ENCODE assay signal across 8 cellular contexts in genomic region chr11:65479184-65480145, GRCh38. TPM values are rescaled to one million over a fixed set of nuclear protein-coding genes. Genes with fewer than 3 reads are reported as not detected.
DNase-seq lines count a peak whose midpoint lies in the region; ATAC-seq and TF ChIP-seq lines count a peak whose summit lies in the region.

No MANE protein-coding gene starts in this region.

- H3K27ac Mint-ChIP-seq in effector memory CD8-positive, alpha-beta T cell = peak overlapping the region; percentile 15 to 98

- H3K4me3 ChIP-seq in OCI-LY1 (ENCODE audit: low read depth, low read length, poor library complexity, severe bottlenecking) (no peak overlapping the region), mucosa of rectum (ENCODE audit: low read length in 2 of 2) (peak overlapping the region; percentile 39 to 57), aorta (ENCODE audit: low read length in 2 of 2) (no peak overlapping the region)

- intact Hi-C loops in aorta (cut with DNase I) = no loop called here

- H3K4me2 ChIP-seq in OCI-LY1 (ENCODE audit: low read length) = no peak overlapping the region

- no peaks in the 10 kb centered on the region for H4K20me1 ChIP-seq in OCI-LY1 (ENCODE audit: insufficient read depth, low read length)

- H3K4me1 ChIP-seq in OCI-LY1 (ENCODE audit: insufficient read depth, low read length, severe bottlenecking) (peaks cover 49% of the 10 kb centered on the region), mucosa of rectum (ENCODE audit: control insufficient read depth in 2 of 2, insufficient read depth in 2 of 2, low read length in 2 of 2) (peaks cover 33 to 40% of the 10 kb centered on the region in 2 donors), aorta (ENCODE audit: control insufficient read depth in 1 of 2, insufficient read depth in 2 of 2, low read length in 2 of 2) (no peaks in the 10 kb centered on the region)

- no peak overlapping the region for H3K4me3 Mint-ChIP-seq in effector memory CD8-positive, alpha-beta T cell

- H3K9me3 Mint-ChIP-seq in effector memory CD8-positive, alpha-beta T cell = no peaks in the 10 kb centered on the region

- peak overlapping the region; percentile 19 for H3K27ac ChIP-seq in OCI-LY1 (ENCODE audit: low read depth, low read length, poor library complexity, severe bottlenecking)
- peak overlapping the region; percentile 100 for H3K27ac ChIP-seq in mucosa of rectum (ENCODE audit: low read depth in 2 of 2, low read length in 2 of 2)
- H3K27ac ChIP-seq in aorta (ENCODE audit: low read depth in 1 of 2, low read length in 2 of 2) = peak overlapping the region; percentile 98 to 99

- H3K36me3 ChIP-seq in OCI-LY1 (ENCODE audit: insufficient read depth, low read length) (no peaks in the 10 kb centered on the region), mucosa of rectum (ENCODE audit: control insufficient read depth in 2 of 2, insufficient read depth in 2 of 2, low read length in 2 of 2) (no peaks in the 10 kb centered on the region), aorta (ENCODE audit: control insufficient read depth in 1 of 2, insufficient read depth in 2 of 2, low read length in 1 of 2) (no peaks in the 10 kb centered on the region)

- peaks cover 5% of the 10 kb centered on the region for H3K36me3 Mint-ChIP-seq in effector memory CD8-positive, alpha-beta T cell (ENCODE audit: insufficient read depth)

- no peaks in the 10 kb centered on the region for H3K9me3 ChIP-seq in OCI-LY1 (ENCODE audit: low read length)
- no peaks in the 10 kb centered on the region for H3K9me3 ChIP-seq in mucosa of rectum (ENCODE audit: control insufficient read depth in 2 of 2, low read length in 2 of 2)
- H3K9me3 ChIP-seq in aorta (ENCODE audit: control insufficient read depth, low read length) = no peaks in the 10 kb centered on the region

- whole genome bisulfite sequencing in aorta, 2 donors = 17 to 20% methylated on average over 11 of the region's 11 CpGs

- H3F3A ChIP-seq in OCI-LY1 (ENCODE audit: insufficient read depth, low read length) = peaks cover 11% of the 10 kb centered on the region

- TF ChIP-seq CTCF in OCI-LY1 (IDR thresholded peaks at IDR 0.05; ENCODE audit: low read length) = 0 out of 2 replicates have a peak, but pooled peaks have one; percentile 11

- H3K27me3 ChIP-seq in OCI-LY1 (ENCODE audit: insufficient read depth, low read length) (no peaks in the 10 kb centered on the region), mucosa of rectum (ENCODE audit: control insufficient read depth in 2 of 2, insufficient read depth in 2 of 2, low read length in 2 of 2) (no peaks in the 10 kb centered on the region), aorta (ENCODE audit: control insufficient read depth in 1 of 2, insufficient read depth in 2 of 2, low read length in 1 of 2) (no peaks in the 10 kb centered on the region)

- H3K27me3 Mint-ChIP-seq in effector memory CD8-positive, alpha-beta T cell = no peaks in the 10 kb centered on the region

- peak overlapping the region; percentile 4; the same call in 1 of the 2 replicates for H3K9ac ChIP-seq in OCI-LY1 (ENCODE audit: low read length)
- peak overlapping the region; percentile 69 to 99 for H3K9ac ChIP-seq in mucosa of rectum (ENCODE audit: low read depth in 1 of 2, low read length in 2 of 2)

- DNase-seq in DMS53 (lab: John Stamatoyannopoulos, UW) (peak; percentile 56), DMS53 treated with DMSO at 0.1 percent for 48 hours (lab: John Stamatoyannopoulos, UW; ENCODE audit: unreplicated experiment) (no peak), aorta (peak; percentile 67 to 82)
- DNase-seq in effector memory CD8-positive, alpha-beta T cell = no peak

- peaks cover 10 to 13% of the 10 kb centered on the region in 2 donors for H3K4me1 Mint-ChIP-seq in effector memory CD8-positive, alpha-beta T cell (ENCODE audit: low read depth in 2 of 2)

- H3K79me2 ChIP-seq in OCI-LY1 (ENCODE audit: insufficient read depth, low read length) = no peaks in the 10 kb centered on the region

- no peak for ATAC-seq in effector memory CD8-positive, alpha-beta T cell (replicated peaks)
- ATAC-seq in aorta (ENCODE audit: low FRiP score) (peak; percentile 66), HG03045 (IDR thresholded peaks at IDR 0.05; ENCODE audit: unreplicated experiment) (no peak), HG02973 (IDR thresholded peaks at IDR 0.05; ENCODE audit: unreplicated experiment) (no peak)

- H2AFZ ChIP-seq in OCI-LY1 (ENCODE audit: low read length) = no peak overlapping the region

- no peaks in the 10 kb centered on the region for H3K9me2 ChIP-seq in OCI-LY1 (ENCODE audit: low read depth, low read length)

RNA-seq across cellular contexts. Expression of gene MALAT1, which starts 19.4 kb away (rescaled TPM):
- total RNA-seq in aorta = over 10,000 TPM; 16,103 to 18,225 TPM
- 100 to 1,000 TPM; 228 to 370 TPM for polyA plus RNA-seq in aorta

RNA-seq across cellular contexts. Expression of gene SCYL1, which starts 45.4 kb away (rescaled TPM):
- total RNA-seq in aorta = 10 to 100 TPM; 74.0 to 74.4 TPM
- polyA plus RNA-seq in aorta = 10 to 100 TPM; 31.3 to 98.9 TPM

RNA-seq across cellular contexts. Expression of gene NEAT1, which starts 56.9 kb away (rescaled TPM):
- 1,000 to 10,000 TPM; 1,566 to 1,734 TPM for total RNA-seq in aorta
- polyA plus RNA-seq in aorta = 1,000 to 10,000 TPM in 1 of 2 donors, 100 to 1,000 TPM in 1; 239 to 1,307 TPM

Comparison
In these comparisons a context has a peak if more than half of its experiments do, and no peak if none do; other contexts are left out.
1. DNase-seq: peak in DMS53 (single experiment) and aorta (2 of 2); none in DMS53 treated with DMSO at 0.1 percent for 48 hours (single experiment) and effector memory CD8-positive, alpha-beta T cell (0 of 3).
2. H3K27ac ChIP-seq: peak in every context shown above with its lines; median percentile 100 in mucosa of rectum; 98 in aorta; 19 in OCI-LY1.
3. H3K4me3 ChIP-seq: peak in mucosa of rectum (2 of 2); none in OCI-LY1 (single experiment) and aorta (0 of 2).